ENCODE assay signal across 28 cellular contexts in the genomic region with DNA sequence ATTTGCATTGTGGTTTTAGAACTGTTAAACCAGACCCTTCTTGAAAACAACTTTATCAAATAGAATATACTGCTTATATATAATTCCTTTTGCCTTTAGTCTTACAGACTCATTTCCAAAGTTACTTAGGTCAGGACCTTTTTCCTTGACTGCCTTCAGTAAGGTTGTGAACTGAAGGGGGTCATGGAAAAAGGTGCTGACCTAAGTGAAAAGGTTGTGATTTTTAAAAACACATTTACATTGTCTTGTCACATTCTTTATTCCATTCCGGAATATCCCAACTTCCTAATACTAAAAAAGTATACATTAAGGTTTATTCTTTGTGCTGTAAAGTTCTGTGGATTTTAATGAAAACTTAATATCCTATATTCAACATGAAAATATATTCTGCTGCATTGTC.
"Had no signal": no experiment of that assay in that cellular context is flagged by ENCODE, and none has a peak within 500 bp of the region (broad histone marks: within the 10 kb centered on the region; RNA-seq: fewer than 3 reads in every experiment).

No MANE protein-coding gene starts in this region.

- DNase-seq: colonic mucosa; cortex of kidney; dermis blood vessel endothelial cell; dorsolateral prefrontal cortex; effector CD4-positive, alpha-beta T cell; effector CD8-positive, alpha-beta T cell; effector memory CD4-positive, alpha-beta T cell; effector memory CD8-positive, alpha-beta T cell; endodermal cell; erythroblast; esophagus squamous epithelium; foreskin fibroblast; foreskin keratinocyte; foreskin melanocyte; gastrocnemius medialis; glutamatergic neuron; head of caudate nucleus; heart left ventricle; heart right ventricle had no signal

- ATAC-seq: effector memory CD8-positive, alpha-beta T cell; esophagus mucosa; foreskin keratinocyte; gastrocnemius medialis; gastroesophageal sphincter; heart left ventricle; heart right ventricle had no signal

- H3K4me1 ChIP-seq: colonic mucosa, esophagus muscularis mucosa, esophagus squamous epithelium, foreskin keratinocyte, gastrocnemius medialis, gastroesophageal sphincter, heart left ventricle, heart right ventricle had no signal

- H3K9me3 ChIP-seq: colonic mucosa, gastrocnemius medialis had no signal

- H3K27me3 ChIP-seq: colonic mucosa, dorsolateral prefrontal cortex, esophagus muscularis mucosa, esophagus squamous epithelium, foreskin keratinocyte, gastrocnemius medialis, gastroesophageal sphincter, heart left ventricle, heart right ventricle had no signal

- H3K4me3 ChIP-seq: colonic mucosa, coronary artery, dorsolateral prefrontal cortex, esophagus muscularis mucosa, esophagus squamous epithelium, gastrocnemius medialis, gastroesophageal sphincter, heart left ventricle, heart right ventricle had no signal

- H3K27ac ChIP-seq: colonic mucosa, coronary artery, dorsolateral prefrontal cortex, epithelial cell of prostate, esophagus muscularis mucosa, esophagus squamous epithelium, foreskin keratinocyte, gastrocnemius medialis, gastroesophageal sphincter, heart left ventricle, heart right ventricle had no signal

- H3K36me3 ChIP-seq: colonic mucosa, esophagus muscularis mucosa, esophagus squamous epithelium, gastrocnemius medialis, gastroesophageal sphincter, heart left ventricle, heart right ventricle had no signal

- FAIRE-seq: colon, endometrium, endothelial cell of umbilical vein, frontal cortex had no signal
